8 cellular contexts compared by ENCODE assay signal in the genomic region with DNA sequence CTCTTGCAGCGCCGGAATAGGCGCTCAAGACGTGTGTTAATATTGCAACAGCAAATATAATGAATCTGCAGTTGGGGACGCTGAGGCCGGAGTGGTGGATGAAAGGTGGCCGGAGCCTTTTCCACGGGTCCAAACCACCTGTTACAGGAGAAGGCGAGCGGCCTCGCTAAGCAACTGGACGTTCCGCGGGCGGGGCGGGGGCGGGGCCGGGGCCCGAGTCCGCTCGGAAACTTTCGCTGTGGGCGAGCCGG. TPM values are rescaled to one million over a fixed set of nuclear protein-coding genes. Genes with fewer than 3 reads are reported as not detected.
A peak's percentile ranks its signal among the peaks of the same experiment; 100 is the strongest.
DNase-seq lines count a peak whose midpoint lies in the region; ATAC-seq, FAIRE-seq and TF ChIP-seq lines count a peak whose summit lies in the region.

No MANE protein-coding gene starts in this region.

- TF ChIP-seq CTCF in nephron (IDR thresholded peaks at IDR 0.05; ENCODE audit: unreplicated experiment in 3 of 3), result no peak

- ATAC-seq in HG03159 (IDR thresholded peaks at IDR 0.05; ENCODE audit: unreplicated experiment), result peak; percentile 15
- no peak for ATAC-seq in central memory CD8-positive, alpha-beta T cell (replicated peaks; ENCODE audit: extremely low read depth, poor library complexity, severe bottlenecking)

- no peaks in the 10 kb centered on the region for H3K9me3 Mint-ChIP-seq in CD4-positive, alpha-beta memory T cell
- H3K9me3 Mint-ChIP-seq in central memory CD8-positive, alpha-beta T cell, result no peaks in the 10 kb centered on the region
- no peaks in the 10 kb centered on the region for H3K9me3 Mint-ChIP-seq in nephron

- H3K27me3 ChIP-seq in CD4-positive, alpha-beta memory T cell (ENCODE audit: insufficient read depth, low read length), result no peaks in the 10 kb centered on the region
- H3K27me3 ChIP-seq in small intestine (ENCODE audit: control insufficient read depth in 2 of 2, insufficient read depth in 2 of 2, low read length in 2 of 2), result no peaks in the 10 kb centered on the region

- DNase-seq in CD4-positive, alpha-beta memory T cell, result no peak
- no peak for DNase-seq in central memory CD8-positive, alpha-beta T cell (ENCODE audit: low spot score in 2 of 2)
- no peak for DNase-seq in small intestine
- no peak for DNase-seq in OCI-M2 (lab: John Stamatoyannopoulos, UW; ENCODE audit: unreplicated experiment)
- no peak for DNase-seq in occipital lobe (lab: John Stamatoyannopoulos, UW)
- no peak for DNase-seq in HCEC 1CT

- H3K4me1 Mint-ChIP-seq in CD4-positive, alpha-beta memory T cell, result peaks cover 13 to 25% (median 14%) of the 10 kb centered on the region in 4 donors
- H3K4me1 Mint-ChIP-seq in central memory CD8-positive, alpha-beta T cell, result peaks cover 6% of the 10 kb centered on the region
- H3K4me1 Mint-ChIP-seq in nephron, result peaks cover 28% of the 10 kb centered on the region

- no peaks in the 10 kb centered on the region for H3K36me3 ChIP-seq in CD4-positive, alpha-beta memory T cell (ENCODE audit: insufficient read depth, low read length)
- no peaks in the 10 kb centered on the region for H3K36me3 ChIP-seq in small intestine (ENCODE audit: control insufficient read depth in 2 of 2, insufficient read depth in 2 of 2, low read length in 2 of 2)

- H3K27ac Mint-ChIP-seq in CD4-positive, alpha-beta memory T cell, result peak overlapping the region in 5 of 7 donors; percentile 30 to 73 (median 71)
- no peak overlapping the region for H3K27ac Mint-ChIP-seq in central memory CD8-positive, alpha-beta T cell (ENCODE audit: low read depth)
- peak overlapping the region; percentile 36 to 84 (median 52) for H3K27ac Mint-ChIP-seq in nephron

- no peaks in the 10 kb centered on the region for H3K9me3 ChIP-seq in CD4-positive, alpha-beta memory T cell (ENCODE audit: control insufficient read depth in 1 of 2, low read length in 2 of 2)
- no peaks in the 10 kb centered on the region for H3K9me3 ChIP-seq in small intestine (ENCODE audit: control insufficient read depth, low read depth)

- peaks cover 0 to 2% of the 10 kb centered on the region in 2 donors for H3K27me3 Mint-ChIP-seq in CD4-positive, alpha-beta memory T cell
- H3K27me3 Mint-ChIP-seq in central memory CD8-positive, alpha-beta T cell, result no peaks in the 10 kb centered on the region
- peaks cover 14% of the 10 kb centered on the region for H3K27me3 Mint-ChIP-seq in nephron (ENCODE audit: low read depth)

- peak overlapping the region in 1 of 2 donors; percentile 75 for H3K4me3 ChIP-seq in CD4-positive, alpha-beta memory T cell (ENCODE audit: low read length in 2 of 2)
- H3K4me3 ChIP-seq in small intestine (ENCODE audit: low read depth in 1 of 2, low read length in 2 of 2), result peak overlapping the region in 1 of 2 donors; percentile 19

- POLR2A ChIA-PET in CD4-positive, alpha-beta memory T cell (lab: Charles Lee; ENCODE audit: partially characterized antibody), result interaction anchor here (0.9 to 1.6 kb wide), 4 partner anchors 9 to 68 kb away, joined by 3 to 5 read pairs (median 4); no protein-coding TSS in a partner anchor

- peak overlapping the region; percentile 72 to 92 (median 87) for H3K4me3 Mint-ChIP-seq in CD4-positive, alpha-beta memory T cell
- peak overlapping the region; percentile 74 for H3K4me3 Mint-ChIP-seq in central memory CD8-positive, alpha-beta T cell
- H3K4me3 Mint-ChIP-seq in nephron, result peak overlapping the region; percentile 81 to 89 (median 89)

- H3K36me3 Mint-ChIP-seq in CD4-positive, alpha-beta memory T cell, result peaks cover 0 to 2% of the 10 kb centered on the region in 2 donors
- H3K36me3 Mint-ChIP-seq in central memory CD8-positive, alpha-beta T cell (ENCODE audit: insufficient read depth), result peaks cover 7% of the 10 kb centered on the region
- no peaks in the 10 kb centered on the region for H3K36me3 Mint-ChIP-seq in nephron (ENCODE audit: low read depth)

- WGBS in small intestine, 3 donors, result 0 to 2% (median 1%) methylated on average over 16 to 24 of the region's 24 CpGs

- CTCF ChIA-PET in CD4-positive, alpha-beta memory T cell (lab: Charles Lee; ENCODE audit: partially characterized antibody), result interaction anchor here (1.5 to 2.4 kb wide), 3 partner anchors 16 to 59 kb away, joined by 6 to 13 read pairs (median 10); no protein-coding TSS in a partner anchor

- no peak for FAIRE-seq in small intestine (lab: Jason Lieb, UNC)

- intact Hi-C loops in CD4-positive, alpha-beta memory T cell (cut with micrococcal nuclease), result loop anchor here (1.0 to 5.0 kb wide), 3 partner anchors 69 to 448 kb away; partner anchors contain the start of genes BLOC1S4 and JAKMIP1

- peaks cover 10% of the 10 kb centered on the region for H3K4me1 ChIP-seq in CD4-positive, alpha-beta memory T cell (ENCODE audit: insufficient read depth, low read length)
- H3K4me1 ChIP-seq in small intestine (ENCODE audit: control insufficient read depth in 2 of 2, insufficient read depth in 1 of 2, low read depth in 1 of 2, low read length in 1 of 2), result peaks cover 6 to 9% of the 10 kb centered on the region in 2 donors

- H3K27ac ChIP-seq in CD4-positive, alpha-beta memory T cell (ENCODE audit: low read depth, low read length), result no peak overlapping the region
- no peak overlapping the region for H3K27ac ChIP-seq in small intestine (ENCODE audit: low read depth in 1 of 2, low read length in 1 of 2)

RNA-seq across cellular contexts. Expression of gene WFS1, which starts 0.3 kb away (rescaled TPM):
- 1 to 10 TPM; 5.4 to 5.5 TPM for total RNA-seq in CD4-positive, alpha-beta memory T cell
- polyA plus RNA-seq in CD4-positive, alpha-beta memory T cell, result 1 to 10 TPM; 2.6 to 3.2 TPM
- 10 to 100 TPM in 1 of 3 donors, 1 to 10 TPM in 2; 4.1 to 15.7 (median 8.7) TPM for polyA plus RNA-seq in small intestine
- total RNA-seq in occipital lobe, result 5.1 TPM
